In the genomic region with DNA sequence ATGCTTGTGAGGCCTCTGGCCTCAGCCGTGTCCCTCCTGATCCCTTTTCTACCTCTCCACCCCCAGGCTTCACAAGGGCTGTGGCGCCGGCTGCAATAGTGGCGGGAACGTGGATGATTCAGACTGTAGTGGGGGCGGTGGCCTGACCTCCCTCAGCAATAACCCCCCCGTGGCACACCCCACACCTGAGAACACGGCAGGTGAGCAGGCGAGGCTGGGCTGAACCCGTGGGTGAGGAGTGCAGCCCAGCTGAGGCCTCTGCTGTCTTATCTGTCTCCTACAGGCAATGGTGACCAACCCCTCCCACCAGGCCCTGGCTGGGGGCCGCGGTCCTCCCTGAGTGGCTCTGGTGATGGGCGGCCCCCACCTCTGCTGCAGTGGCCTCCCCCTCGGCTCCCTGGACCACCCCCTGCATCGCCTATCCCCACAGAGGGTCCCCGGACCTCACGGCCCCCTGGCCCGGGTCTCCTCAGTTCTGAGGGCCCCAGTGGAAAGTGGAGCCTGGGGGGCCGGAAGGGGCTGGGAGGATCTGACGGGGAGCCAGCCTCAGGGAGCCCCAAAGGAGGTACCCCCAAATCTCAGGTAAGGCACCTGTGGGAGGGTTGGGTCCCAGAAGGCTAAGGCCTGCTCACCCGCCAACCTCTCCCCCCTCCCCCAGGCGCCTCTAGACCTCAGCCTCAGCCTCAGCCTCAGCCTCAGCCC, we compare ENCODE assay signal across 1 cellular context.
TF ChIP-seq lines count a peak whose summit lies in the region.

No MANE protein-coding gene starts in this region.

TF ChIP-seq in K562, 482 proteins besides CTCF, POLR2A, EP300 and RAD21 (continued from another document and continues in another):
- TF ChIP-seq THAP12 (CRISPR knock-in tag; IDR thresholded peaks at IDR 0.05) = no peak
- no peak for TF ChIP-seq CEBPB (tag; IDR thresholded peaks at IDR 0.05)
- no peak for TF ChIP-seq NR2C2 (CRISPR knock-in tag; IDR thresholded peaks at IDR 0.05)
- TF ChIP-seq NR2C2 (tag; IDR thresholded peaks at IDR 0.05) = no peak
- TF ChIP-seq, protein P1, sequence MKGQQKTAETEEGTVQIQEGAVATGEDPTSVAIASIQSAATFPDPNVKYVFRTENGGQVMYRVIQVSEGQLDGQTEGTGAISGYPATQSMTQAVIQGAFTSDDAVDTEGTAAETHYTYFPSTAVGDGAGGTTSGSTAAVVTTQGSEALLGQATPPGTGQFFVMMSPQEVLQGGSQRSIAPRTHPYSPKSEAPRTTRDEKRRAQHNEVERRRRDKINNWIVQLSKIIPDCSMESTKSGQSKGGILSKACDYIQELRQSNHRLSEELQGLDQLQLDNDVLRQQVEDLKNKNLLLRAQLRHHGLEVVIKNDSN (CRISPR knock-in tag; IDR thresholded peaks at IDR 0.05) = no peak
- no peak for TF ChIP-seq BCLAF1 (IDR thresholded peaks at IDR 0.05; ENCODE audit: borderline replicate concordance in 1 of 2, control insufficient read depth in 1 of 2, low read depth in 2 of 2, low read length in 1 of 2)
- TF ChIP-seq HDAC3 (IDR thresholded peaks at IDR 0.05; ENCODE audit: borderline replicate concordance, partially characterized antibody) = no peak
- no peak for TF ChIP-seq PTTG1 (tag; IDR thresholded peaks at IDR 0.05; ENCODE audit: low read depth)
- no peak for TF ChIP-seq ZNF699 (CRISPR knock-in tag; IDR thresholded peaks at IDR 0.05; ENCODE audit: insufficient replicate concordance)
- TF ChIP-seq JUND (IDR thresholded peaks at IDR 0.05; ENCODE audit: borderline replicate concordance, low read depth, low read length) = peak; percentile 42; the same call in 1 of the 2 replicates
- no peak; the same call in 2 of the 3 replicates for TF ChIP-seq JUND (tag; IDR thresholded peaks at IDR 0.05; ENCODE audit: borderline replicate concordance, low read depth, low read length)
- TF ChIP-seq NELFE (IDR thresholded peaks at IDR 0.05; ENCODE audit: insufficient read depth, insufficient read length) = no peak
- no peak for TF ChIP-seq MCM3 (IDR thresholded peaks at IDR 0.05)
- peak; percentile 30; the same call in 1 of the 2 replicates for TF ChIP-seq ATF7 (IDR thresholded peaks at IDR 0.05)
- TF ChIP-seq, protein P2, sequence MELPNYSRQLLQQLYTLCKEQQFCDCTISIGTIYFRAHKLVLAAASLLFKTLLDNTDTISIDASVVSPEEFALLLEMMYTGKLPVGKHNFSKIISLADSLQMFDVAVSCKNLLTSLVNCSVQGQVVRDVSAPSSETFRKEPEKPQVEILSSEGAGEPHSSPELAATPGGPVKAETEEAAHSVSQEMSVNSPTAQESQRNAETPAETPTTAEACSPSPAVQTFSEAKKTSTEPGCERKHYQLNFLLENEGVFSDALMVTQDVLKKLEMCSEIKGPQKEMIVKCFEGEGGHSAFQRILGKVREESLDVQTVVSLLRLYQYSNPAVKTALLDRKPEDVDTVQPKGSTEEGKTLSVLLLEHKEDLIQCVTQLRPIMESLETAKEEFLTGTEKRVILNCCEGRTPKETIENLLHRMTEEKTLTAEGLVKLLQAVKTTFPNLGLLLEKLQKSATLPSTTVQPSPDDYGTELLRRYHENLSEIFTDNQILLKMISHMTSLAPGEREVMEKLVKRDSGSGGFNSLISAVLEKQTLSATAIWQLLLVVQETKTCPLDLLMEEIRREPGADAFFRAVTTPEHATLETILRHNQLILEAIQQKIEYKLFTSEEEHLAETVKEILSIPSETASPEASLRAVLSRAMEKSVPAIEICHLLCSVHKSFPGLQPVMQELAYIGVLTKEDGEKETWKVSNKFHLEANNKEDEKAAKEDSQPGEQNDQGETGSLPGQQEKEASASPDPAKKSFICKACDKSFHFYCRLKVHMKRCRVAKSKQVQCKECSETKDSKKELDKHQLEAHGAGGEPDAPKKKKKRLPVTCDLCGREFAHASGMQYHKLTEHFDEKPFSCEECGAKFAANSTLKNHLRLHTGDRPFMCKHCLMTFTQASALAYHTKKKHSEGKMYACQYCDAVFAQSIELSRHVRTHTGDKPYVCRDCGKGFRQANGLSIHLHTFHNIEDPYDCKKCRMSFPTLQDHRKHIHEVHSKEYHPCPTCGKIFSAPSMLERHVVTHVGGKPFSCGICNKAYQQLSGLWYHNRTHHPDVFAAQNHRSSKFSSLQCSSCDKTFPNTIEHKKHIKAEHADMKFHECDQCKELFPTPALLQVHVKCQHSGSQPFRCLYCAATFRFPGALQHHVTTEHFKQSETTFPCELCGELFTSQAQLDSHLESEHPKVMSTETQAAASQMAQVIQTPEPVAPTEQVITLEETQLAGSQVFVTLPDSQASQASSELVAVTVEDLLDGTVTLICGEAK (IDR thresholded peaks at IDR 0.05) = no peak
- TF ChIP-seq, protein P2 (CRISPR knock-in tag; IDR thresholded peaks at IDR 0.05) = no peak
- no peak for TF ChIP-seq TBL1XR1 (IDR thresholded peaks at IDR 0.05; ENCODE audit: low read length in 2 of 2)
- no peak; the same call in 1 of the 2 replicates for TF ChIP-seq FOXM1 (IDR thresholded peaks at IDR 0.05; ENCODE audit: low read depth)
- 0 out of 2 replicates have a peak, but pooled peaks have one; percentile 29 for TF ChIP-seq FOXM1 (CRISPR knock-in tag; IDR thresholded peaks at IDR 0.05; ENCODE audit: low read depth)
- no peak for TF ChIP-seq LCOR (CRISPR knock-in tag; IDR thresholded peaks at IDR 0.05)
- TF ChIP-seq ZNF785 (CRISPR knock-in tag; IDR thresholded peaks at IDR 0.05) = no peak
- TF ChIP-seq, protein P3, sequence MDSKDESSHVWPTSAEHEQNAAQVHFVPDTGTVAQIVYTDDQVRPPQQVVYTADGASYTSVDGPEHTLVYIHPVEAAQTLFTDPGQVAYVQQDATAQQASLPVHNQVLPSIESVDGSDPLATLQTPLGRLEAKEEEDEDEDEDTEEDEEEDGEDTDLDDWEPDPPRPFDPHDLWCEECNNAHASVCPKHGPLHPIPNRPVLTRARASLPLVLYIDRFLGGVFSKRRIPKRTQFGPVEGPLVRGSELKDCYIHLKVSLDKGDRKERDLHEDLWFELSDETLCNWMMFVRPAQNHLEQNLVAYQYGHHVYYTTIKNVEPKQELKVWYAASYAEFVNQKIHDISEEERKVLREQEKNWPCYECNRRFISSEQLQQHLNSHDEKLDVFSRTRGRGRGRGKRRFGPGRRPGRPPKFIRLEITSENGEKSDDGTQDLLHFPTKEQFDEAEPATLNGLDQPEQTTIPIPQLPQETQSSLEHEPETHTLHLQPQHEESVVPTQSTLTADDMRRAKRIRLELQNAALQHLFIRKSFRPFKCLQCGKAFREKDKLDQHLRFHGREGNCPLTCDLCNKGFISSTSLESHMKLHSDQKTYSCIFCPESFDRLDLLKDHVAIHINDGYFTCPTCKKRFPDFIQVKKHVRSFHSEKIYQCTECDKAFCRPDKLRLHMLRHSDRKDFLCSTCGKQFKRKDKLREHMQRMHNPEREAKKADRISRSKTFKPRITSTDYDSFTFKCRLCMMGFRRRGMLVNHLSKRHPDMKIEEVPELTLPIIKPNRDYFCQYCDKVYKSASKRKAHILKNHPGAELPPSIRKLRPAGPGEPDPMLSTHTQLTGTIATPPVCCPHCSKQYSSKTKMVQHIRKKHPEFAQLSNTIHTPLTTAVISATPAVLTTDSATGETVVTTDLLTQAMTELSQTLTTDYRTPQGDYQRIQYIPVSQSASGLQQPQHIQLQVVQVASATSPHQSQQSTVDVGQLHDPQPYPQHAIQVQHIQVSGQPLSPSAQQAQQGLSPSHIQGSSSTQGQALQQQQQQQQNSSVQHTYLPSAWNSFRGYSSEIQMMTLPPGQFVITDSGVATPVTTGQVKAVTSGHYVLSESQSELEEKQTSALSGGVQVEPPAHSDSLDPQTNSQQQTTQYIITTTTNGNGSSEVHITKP (IDR thresholded peaks at IDR 0.05; ENCODE audit: partially characterized antibody) = peak; percentile 27
- peak; percentile 41; the same call in 1 of the 2 replicates for TF ChIP-seq SP1 (CRISPR knock-in tag; IDR thresholded peaks at IDR 0.05)
- no peak for TF ChIP-seq CHCHD3 (CRISPR knock-in tag; IDR thresholded peaks at IDR 0.05)
- TF ChIP-seq GATAD2B (IDR thresholded peaks at IDR 0.05; ENCODE audit: borderline replicate concordance) = peak; percentile 78; the same call in 1 of the 2 replicates
- no peak for TF ChIP-seq SREBF1 (IDR thresholded peaks at IDR 0.05; ENCODE audit: borderline replicate concordance, low read depth, low read length)
- TF ChIP-seq NCOA1 (IDR thresholded peaks at IDR 0.05; ENCODE audit: low read depth) = 0 out of 2 replicates have a peak, but pooled peaks have one; percentile 20
- TF ChIP-seq, protein P4, sequence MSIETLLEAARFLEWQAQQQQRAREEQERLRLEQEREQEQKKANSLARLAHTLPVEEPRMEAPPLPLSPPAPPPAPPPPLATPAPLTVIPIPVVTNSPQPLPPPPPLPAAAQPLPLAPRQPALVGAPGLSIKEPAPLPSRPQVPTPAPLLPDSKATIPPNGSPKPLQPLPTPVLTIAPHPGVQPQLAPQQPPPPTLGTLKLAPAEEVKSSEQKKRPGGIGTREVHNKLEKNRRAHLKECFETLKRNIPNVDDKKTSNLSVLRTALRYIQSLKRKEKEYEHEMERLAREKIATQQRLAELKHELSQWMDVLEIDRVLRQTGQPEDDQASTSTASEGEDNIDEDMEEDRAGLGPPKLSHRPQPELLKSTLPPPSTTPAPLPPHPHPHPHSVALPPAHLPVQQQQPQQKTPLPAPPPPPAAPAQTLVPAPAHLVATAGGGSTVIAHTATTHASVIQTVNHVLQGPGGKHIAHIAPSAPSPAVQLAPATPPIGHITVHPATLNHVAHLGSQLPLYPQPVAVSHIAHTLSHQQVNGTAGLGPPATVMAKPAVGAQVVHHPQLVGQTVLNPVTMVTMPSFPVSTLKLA (conservative IDR thresholded peaks at IDR 0.05) = peak in 1 of 2 experiments; percentile 74; a peak in 2 of 4 replicates
- TF ChIP-seq NCOA4 (IDR thresholded peaks at IDR 0.05; ENCODE audit: partially characterized antibody) = no peak
- TF ChIP-seq GABPB1 (CRISPR knock-in tag; IDR thresholded peaks at IDR 0.05) = no peak
- TF ChIP-seq SMARCA4 (IDR thresholded peaks at IDR 0.05) = peak; percentile 74
- no peak for TF ChIP-seq TOE1 (IDR thresholded peaks at IDR 0.05; ENCODE audit: borderline replicate concordance)
- TF ChIP-seq TOE1 (CRISPR knock-in tag; IDR thresholded peaks at IDR 0.05; ENCODE audit: borderline replicate concordance, low read depth) = no peak
- TF ChIP-seq ZNF583 (CRISPR knock-in tag; IDR thresholded peaks at IDR 0.05) = no peak
- TF ChIP-seq GTF2A2 (tag; IDR thresholded peaks at IDR 0.05) = no peak
- TF ChIP-seq NBN (IDR thresholded peaks at IDR 0.05; ENCODE audit: low read depth) = no peak
- no peak for TF ChIP-seq CBFB (CRISPR knock-in tag; IDR thresholded peaks at IDR 0.05)
- TF ChIP-seq SNIP1 (IDR thresholded peaks at IDR 0.05; ENCODE audit: low read depth) = no peak
